9 cellular contexts compared by ENCODE assay signal in genomic region chr15:90413411-90414379, GRCh38. TPM values are rescaled to one million over a fixed set of nuclear protein-coding genes. Genes with fewer than 3 reads are reported as not detected.
DNase-seq lines count a peak whose midpoint lies in the region; ATAC-seq and TF ChIP-seq lines count a peak whose summit lies in the region.
"Had no signal": no experiment of that assay in that cellular context is flagged by ENCODE, and none has a peak within 500 bp of the region (broad histone marks: within the 10 kb centered on the region; RNA-seq: fewer than 3 reads in every experiment).

No MANE protein-coding gene starts in this region.

- no peak for ATAC-seq in activated T-cell treated with anti-CD3 and anti-CD28 coated beads, Interleukin-2, amount 50 U/mL, for 4 hours
- ATAC-seq in GM18868 (IDR thresholded peaks at IDR 0.05; ENCODE audit: unreplicated experiment): no peak

- intact Hi-C loops in transverse colon (cut with DNase I; ENCODE audit: low total_unique reads): no loop called here
- intact Hi-C loops in lower leg skin (cut with DNase I; ENCODE audit: low total_unique reads): no loop called here

- no peak overlapping the region for H3K9ac ChIP-seq in adipocyte (ENCODE audit: low read length)
- peak overlapping the region; percentile 40 for H3K9ac ChIP-seq in iPS-18a (ENCODE audit: low read length)

- no peak for TF ChIP-seq POLR2A in transverse colon (IDR thresholded peaks at IDR 0.05)
- TF ChIP-seq POLR2A in lower leg skin (IDR thresholded peaks at IDR 0.05): no peak

- TF ChIP-seq EP300 in transverse colon (IDR thresholded peaks at IDR 0.05; ENCODE audit: low read depth): no peak

- TF ChIP-seq CTCF in transverse colon (IDR thresholded peaks at IDR 0.05) (no peak), lower leg skin (IDR thresholded peaks at IDR 0.05) (no peak)

- H3K36me3 Mint-ChIP-seq in activated T-cell treated with anti-CD3 and anti-CD28 coated beads, Interleukin-2, amount 50 U/mL, for 4 hours (ENCODE audit: insufficient read depth): peaks cover 22% of the 10 kb centered on the region

- peaks cover 76% of the 10 kb centered on the region for H3K4me1 Mint-ChIP-seq in activated T-cell treated with anti-CD3 and anti-CD28 coated beads, Interleukin-2, amount 50 U/mL, for 4 hours (ENCODE audit: low read depth)

- WGBS in transverse colon (ENCODE audit: low coverage in 1 of 2), 2 donors: 64 to 77% methylated on average over 9 to 10 of the region's 10 CpGs
- WGBS in lower leg skin, 2 donors: 41 to 47% methylated on average over 10 of the region's 10 CpGs

- H3K36me3 ChIP-seq in adipocyte (ENCODE audit: control insufficient read depth, insufficient read depth, low read length, severe bottlenecking) (no peaks in the 10 kb centered on the region), iPS-18a (ENCODE audit: control insufficient read depth, low read depth, low read length) (no peaks in the 10 kb centered on the region), transverse colon (no peaks in the 10 kb centered on the region)

- H3K27me3 ChIP-seq in adipocyte (replicated peaks; ENCODE audit: control insufficient read depth, insufficient read depth, low read length): no peaks in the 10 kb centered on the region
- no peaks in the 10 kb centered on the region for H3K27me3 ChIP-seq in iPS-18a (ENCODE audit: control insufficient read depth, insufficient read depth, low read length)
- no peaks in the 10 kb centered on the region for H3K27me3 ChIP-seq in transverse colon
- H3K27me3 ChIP-seq: testis had no signal

- H3K9me3 ChIP-seq in adipocyte (ENCODE audit: control insufficient read depth, low read length) (no peaks in the 10 kb centered on the region), iPS-18a (ENCODE audit: control insufficient read depth, low read depth, low read length) (no peaks in the 10 kb centered on the region), transverse colon (no peaks in the 10 kb centered on the region)
- H3K9me3 ChIP-seq: testis had no signal

- H3K27ac ChIP-seq in iPS-18a (ENCODE audit: low read length) (no peak overlapping the region), transverse colon (peak overlapping the region; percentile 68 to 74 (median 74))
- H3K27ac ChIP-seq: testis had no signal

- no peaks in the 10 kb centered on the region for H3K27me3 Mint-ChIP-seq in activated T-cell treated with anti-CD3 and anti-CD28 coated beads, Interleukin-2, amount 50 U/mL, for 4 hours (ENCODE audit: low read depth)

- H3K4me1 ChIP-seq in adipocyte (ENCODE audit: control insufficient read depth, insufficient read depth, low read length) (peaks cover 36% of the 10 kb centered on the region), iPS-18a (ENCODE audit: control insufficient read depth, low read depth, low read length) (peaks cover 37% of the 10 kb centered on the region), transverse colon (peaks cover 28 to 60% (median 42%) of the 10 kb centered on the region in 4 donors)

- H3K4me3 Mint-ChIP-seq in activated T-cell treated with anti-CD3 and anti-CD28 coated beads, Interleukin-2, amount 50 U/mL, for 4 hours: peak overlapping the region; percentile 45

- peaks cover 4% of the 10 kb centered on the region for H3K9me3 Mint-ChIP-seq in activated T-cell treated with anti-CD3 and anti-CD28 coated beads, Interleukin-2, amount 50 U/mL, for 4 hours

- in situ Hi-C loops in transverse colon (cut with MboI; ENCODE audit: low pct_ligation_motif_present in 1 of 4, low pct_unique_long_range_greater_than_20kb in 1 of 4, low sequenced_read_pairs in 3 of 4): no loop called here

- DNase-seq in activated T-cell treated with anti-CD3 and anti-CD28 coated beads, Interleukin-2, amount 50 U/mL, for 4 hours: no peak
- no peak for DNase-seq in activated T-cell treated with anti-CD3 and anti-CD28 coated beads for 4 hours
- peak; percentile 57 for DNase-seq in adipocyte (ENCODE audit: low read depth)
- no peak for DNase-seq in transverse colon
- DNase-seq in NCI-H2171 treated with DMSO at 0.1 percent for 48 hours (lab: John Stamatoyannopoulos, UW): no peak
- no peak for DNase-seq in lower leg skin (ENCODE audit: low spot score in 2 of 2)
- DNase-seq: testis had no signal

- no peak overlapping the region for H3K4me3 ChIP-seq in adipocyte (ENCODE audit: low read length)
- peak overlapping the region; percentile 41 for H3K4me3 ChIP-seq in iPS-18a (ENCODE audit: low read length)
- H3K4me3 ChIP-seq in transverse colon: no peak overlapping the region
- no peak overlapping the region for H3K4me3 ChIP-seq in lower leg skin (ENCODE audit: low read depth, poor library complexity, severe bottlenecking)
- H3K4me3 ChIP-seq: testis had no signal

RNA-seq across cellular contexts. Expression of gene IQGAP1, which starts 25.7 kb away (rescaled TPM):
- 10 to 100 TPM; 83.1 to 96.0 (median 91.4) TPM for total RNA-seq in activated T-cell treated with anti-CD3 and anti-CD28 coated beads, Interleukin-2, amount 50 U/mL, for 4 hours
- 100 to 1,000 TPM in 3 of 4 donors, 10 to 100 TPM in 1; 82.8 to 354 (median 282) TPM for total RNA-seq in transverse colon
- total RNA-seq in lower leg skin: 100 to 1,000 TPM; 202 to 243 (median 231) TPM
